ENCODE assay signal across 33 cellular contexts in genomic region chr13:68125087-68125480, GRCh38.
"Had no signal": no experiment of that assay in that cellular context is flagged by ENCODE, and none has a peak within 500 bp of the region (broad histone marks: within the 10 kb centered on the region; RNA-seq: fewer than 3 reads in every experiment).

No MANE protein-coding gene starts in this region.

- H3K9me3 ChIP-seq: esophagus squamous epithelium, gastrocnemius medialis, psoas muscle, sigmoid colon, thoracic aorta had no signal

- H3K9ac ChIP-seq: neural progenitor cell, parathyroid adenoma had no signal

- H3K27me3 ChIP-seq: brain microvascular endothelial cell, esophagus squamous epithelium, gastrocnemius medialis, hepatocyte, neural progenitor cell, sigmoid colon had no signal

- H3K4me3 ChIP-seq: esophagus squamous epithelium, gastrocnemius medialis, hepatocyte, neural progenitor cell, psoas muscle, sigmoid colon, thoracic aorta had no signal

- ATAC-seq: effector memory CD8-positive, alpha-beta T cell; gastrocnemius medialis; left colon; natural killer cell; psoas muscle; stimulated activated effector memory CD8-positive, alpha-beta T cell treated with anti-CD3 and anti-CD28 coated beads, Interleukin-12 subunit alpha, Interleukin-12 subunit beta, amount 100 ng/mL, for 72 hours had no signal

- H3K36me3 Mint-ChIP-seq: activated naive CD8-positive, alpha-beta T cell treated with anti-CD3 and anti-CD28 coated beads for 36 hours; memory B cell; natural killer cell; neural progenitor cell; stimulated activated effector memory CD8-positive, alpha-beta T cell treated with anti-CD3 and anti-CD28 coated beads, Interleukin-12 subunit alpha, Interleukin-12 subunit beta, amount 100 ng/mL, for 72 hours had no signal

- H3K27ac Mint-ChIP-seq: activated naive CD4-positive, alpha-beta T cell treated with anti-CD3 and anti-CD28 coated beads for 36 hours; activated naive CD8-positive, alpha-beta T cell treated with anti-CD3 and anti-CD28 coated beads for 36 hours; activated T-helper 1 cell treated with anti-CD3 and anti-CD28 coated beads, Interleukin-12 subunit alpha, Interleukin-12 subunit beta, Interleukin-2, Interleukin-4 antibody, amounts not matched to agents 30 ng/mL and 10 ng/mL and 1 ng/mL, durations not matched to agents 14 hours and 24 hours and 36 hours; effector memory CD8-positive, alpha-beta T cell; memory B cell; natural killer cell; neural progenitor cell; stimulated activated effector memory CD8-positive, alpha-beta T cell treated with anti-CD3 and anti-CD28 coated beads, Interleukin-12 subunit alpha, Interleukin-12 subunit beta, amount 100 ng/mL, for 72 hours; stimulated activated naive CD8-positive, alpha-beta T cell treated with anti-CD3 and anti-CD28 coated beads, Interleukin-15, Interleukin-2, amounts not matched to agents 100 ng/mL and 50 ng/mL, for 24 hours; T-helper 2 cell treated with Interferon-gamma antibody and Interleukin-4, amounts not matched to agents 5 μg/mL and 100 μg/mL, for 36 hours had no signal

- DNase-seq: activated CD4-positive, alpha-beta T cell treated with anti-CD3 and anti-CD28 coated beads for 4 hours; activated CD4-positive, alpha-beta T cell treated with anti-CD3 and anti-CD28 coated beads, Interleukin-2, amount 50 U/mL, for 4 hours; activated CD8-positive, alpha-beta memory T cell treated with anti-CD3 and anti-CD28 coated beads, Interleukin-2, amount 50 U/mL, for 4 hours; activated effector memory CD4-positive, alpha-beta T cell treated with anti-CD3 and anti-CD28 coated beads, Interleukin-2, amount 50 U/mL, for 16 hours; activated naive CD4-positive, alpha-beta T cell treated with anti-CD3 and anti-CD28 coated beads for 36 hours; activated naive CD8-positive, alpha-beta T cell treated with anti-CD3 and anti-CD28 coated beads for 36 hours; activated T-cell treated with anti-CD3 and anti-CD28 coated beads, Interleukin-2, amount 50 U/mL, for 1 hour; amniotic stem cell; brain microvascular endothelial cell; caudate nucleus; cortex of kidney; effector memory CD8-positive, alpha-beta T cell; esophagus squamous epithelium; gastrocnemius medialis; glutamatergic neuron; kidney; left colon; natural killer cell; occipital lobe; psoas muscle; sigmoid colon; small intestine; stimulated activated CD4-positive, alpha-beta T cell treated with anti-CD3 and anti-CD28 coated beads, Interleukin-4, amount 100 ng/mL, for 24 hours; trophoblast cell had no signal

- H3K4me3 Mint-ChIP-seq: activated naive CD4-positive, alpha-beta T cell treated with anti-CD3 and anti-CD28 coated beads for 36 hours; activated naive CD8-positive, alpha-beta T cell treated with anti-CD3 and anti-CD28 coated beads for 36 hours; activated T-helper 1 cell treated with anti-CD3 and anti-CD28 coated beads, Interleukin-12 subunit alpha, Interleukin-12 subunit beta, Interleukin-2, Interleukin-4 antibody, amounts not matched to agents 30 ng/mL and 10 ng/mL and 1 ng/mL, durations not matched to agents 14 hours and 24 hours and 36 hours; effector memory CD8-positive, alpha-beta T cell; memory B cell; natural killer cell; neural progenitor cell; stimulated activated effector memory CD8-positive, alpha-beta T cell treated with anti-CD3 and anti-CD28 coated beads, Interleukin-12 subunit alpha, Interleukin-12 subunit beta, amount 100 ng/mL, for 72 hours; stimulated activated naive CD8-positive, alpha-beta T cell treated with anti-CD3 and anti-CD28 coated beads, Interleukin-15, Interleukin-2, amounts not matched to agents 100 ng/mL and 50 ng/mL, for 24 hours; T-helper 2 cell treated with Interferon-gamma antibody and Interleukin-4, amounts not matched to agents 5 μg/mL and 100 μg/mL, for 36 hours had no signal

- H3K36me3 ChIP-seq: brain microvascular endothelial cell, esophagus squamous epithelium, gastrocnemius medialis, neural progenitor cell, sigmoid colon, thoracic aorta had no signal

- H3K4me1 ChIP-seq: esophagus squamous epithelium, gastrocnemius medialis, neural progenitor cell, parathyroid adenoma, psoas muscle, sigmoid colon had no signal

- H3K4me1 Mint-ChIP-seq: activated naive CD8-positive, alpha-beta T cell treated with anti-CD3 and anti-CD28 coated beads for 36 hours; memory B cell; natural killer cell; neural progenitor cell; stimulated activated effector memory CD8-positive, alpha-beta T cell treated with anti-CD3 and anti-CD28 coated beads, Interleukin-12 subunit alpha, Interleukin-12 subunit beta, amount 100 ng/mL, for 72 hours had no signal

- H3K27me3 Mint-ChIP-seq: activated naive CD8-positive, alpha-beta T cell treated with anti-CD3 and anti-CD28 coated beads for 36 hours; effector memory CD8-positive, alpha-beta T cell; memory B cell; stimulated activated naive CD8-positive, alpha-beta T cell treated with anti-CD3 and anti-CD28 coated beads, Interleukin-15, Interleukin-2, amounts not matched to agents 100 ng/mL and 50 ng/mL, for 24 hours had no signal
